9 cellular contexts compared by ENCODE assay signal in the genomic region with DNA sequence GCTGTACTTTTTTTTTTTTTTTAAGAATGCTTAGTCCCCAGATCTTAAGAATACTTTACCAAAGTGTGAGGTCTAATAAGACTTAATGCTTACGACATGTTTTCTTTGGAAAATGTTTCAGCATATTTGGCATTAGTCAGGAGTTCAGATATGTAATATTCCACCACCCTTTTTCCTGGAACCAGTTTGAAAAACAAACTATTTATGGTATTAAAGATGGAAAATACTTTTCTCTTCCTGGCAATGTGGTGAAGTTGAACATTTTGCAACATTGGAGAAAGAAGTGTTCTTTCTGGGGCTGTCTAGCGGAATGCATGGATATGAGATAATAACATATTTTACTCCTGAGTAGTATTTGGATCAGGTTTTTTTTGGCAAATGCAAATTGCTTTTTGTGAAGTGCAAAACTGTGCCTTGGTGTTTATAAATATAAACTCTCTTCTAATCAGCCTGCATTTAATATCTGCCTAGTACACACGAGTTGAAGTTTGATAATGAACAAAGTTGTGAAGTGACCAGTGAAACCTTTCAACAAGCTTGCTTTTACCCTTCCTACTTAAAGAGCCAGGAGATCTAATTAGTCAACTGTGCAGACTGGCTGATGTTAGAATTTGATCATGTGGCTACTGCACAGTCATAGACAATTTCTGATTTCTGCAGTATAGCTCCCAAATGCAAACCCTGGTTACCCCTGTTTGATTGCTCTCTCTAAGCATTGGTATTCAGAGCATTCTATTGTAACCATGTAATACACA. TPM values are rescaled to one million over a fixed set of nuclear protein-coding genes. Genes with fewer than 3 reads are reported as not detected.
DNase-seq lines count a peak whose midpoint lies in the region; ATAC-seq and TF ChIP-seq lines count a peak whose summit lies in the region.
"Had no signal": no experiment of that assay in that cellular context is flagged by ENCODE, and none has a peak within 500 bp of the region (broad histone marks: within the 10 kb centered on the region; RNA-seq: fewer than 3 reads in every experiment).

No MANE protein-coding gene starts in this region.

- H3K36me3 Mint-ChIP-seq in CD8-positive, alpha-beta memory T cell, result peaks cover 7 to 59% (median 10%) of the 10 kb centered on the region in 3 donors
- peaks cover 18% of the 10 kb centered on the region for H3K36me3 Mint-ChIP-seq in activated T-cell treated with anti-CD3 and anti-CD28 coated beads, Interleukin-2, amount 50 U/mL, for 4 hours (ENCODE audit: insufficient read depth)

- WGBS in sigmoid colon, 2 donors, result 62 to 77% methylated on average over 3 of the region's 3 CpGs

- H3K27me3 ChIP-seq in CD8-positive, alpha-beta memory T cell (ENCODE audit: insufficient read depth, low read length, poor library complexity, severe bottlenecking), result no peaks in the 10 kb centered on the region
- H3K27me3 ChIP-seq in RWPE2 (ENCODE audit: insufficient read depth, poor library complexity, severe bottlenecking) (no peaks in the 10 kb centered on the region), sigmoid colon (no peaks in the 10 kb centered on the region)

- H3K4me3 ChIP-seq in CD8-positive, alpha-beta memory T cell (ENCODE audit: low read length), result no peak overlapping the region
- H3K4me3 ChIP-seq in RWPE2 (ENCODE audit: severe bottlenecking) (no peak overlapping the region), sigmoid colon (no peak overlapping the region)

- ATAC-seq in RWPE2 (ENCODE audit: low read depth) (peak; percentile 73), esophagus mucosa (no peak), GM18861 (IDR thresholded peaks at IDR 0.05; ENCODE audit: unreplicated experiment) (no peak)
- ATAC-seq in activated T-cell treated with anti-CD3 and anti-CD28 coated beads, Interleukin-2, amount 50 U/mL, for 4 hours, result no peak

- H3K27me3 Mint-ChIP-seq in CD8-positive, alpha-beta memory T cell, result no peaks in the 10 kb centered on the region
- H3K27me3 Mint-ChIP-seq in activated T-cell treated with anti-CD3 and anti-CD28 coated beads, Interleukin-2, amount 50 U/mL, for 4 hours (ENCODE audit: low read depth), result no peaks in the 10 kb centered on the region

- peak overlapping the region in 5 of 7 donors; percentile 43 to 83 (median 74) for H3K4me3 Mint-ChIP-seq in CD8-positive, alpha-beta memory T cell
- no peak overlapping the region for H3K4me3 Mint-ChIP-seq in activated T-cell treated with anti-CD3 and anti-CD28 coated beads, Interleukin-2, amount 50 U/mL, for 4 hours

- peaks cover 22% of the 10 kb centered on the region for H3K36me3 ChIP-seq in CD8-positive, alpha-beta memory T cell (ENCODE audit: insufficient read depth, low read length)
- H3K36me3 ChIP-seq in RWPE2 (ENCODE audit: low read depth) (peaks cover 17% of the 10 kb centered on the region; the same call in 1 of the 2 replicates), sigmoid colon (peaks cover under 1 to 60% (median 34%) of the 10 kb centered on the region in 4 donors)

- TF ChIP-seq EP300 in sigmoid colon (IDR thresholded peaks at IDR 0.05), result peak; percentile 33 to 93 (median 66)

- no peak for TF ChIP-seq POLR2A in sigmoid colon (IDR thresholded peaks at IDR 0.05)

- no peak for DNase-seq in CD8-positive, alpha-beta memory T cell
- DNase-seq in RWPE2 (ENCODE audit: low spot score), result no peak
- DNase-seq in fibroblast of the conjunctiva (ENCODE audit: low read depth), result peak; percentile 93
- DNase-seq in sigmoid colon, result no peak
- DNase-seq in cerebellum (ENCODE audit: low spot score), result no peak
- DNase-seq in activated T-cell treated with anti-CD3 and anti-CD28 coated beads, Interleukin-2, amount 50 U/mL, for 4 hours, result no peak
- DNase-seq: activated effector memory CD4-positive, alpha-beta T cell treated with anti-CD3 and anti-CD28 coated beads, Interleukin-2, amount 50 U/mL, for 16 hours had no signal

- H3K9me3 ChIP-seq in CD8-positive, alpha-beta memory T cell (ENCODE audit: low read length), result no peaks in the 10 kb centered on the region
- no peaks in the 10 kb centered on the region for H3K9me3 ChIP-seq in RWPE2 (ENCODE audit: severe bottlenecking)
- H3K9me3 ChIP-seq in sigmoid colon, result no peaks in the 10 kb centered on the region

- no peak overlapping the region for H3K27ac ChIP-seq in CD8-positive, alpha-beta memory T cell (ENCODE audit: low read depth, low read length)
- H3K27ac ChIP-seq in RWPE2 (ENCODE audit: poor library complexity, severe bottlenecking) (peak overlapping the region; percentile 58), sigmoid colon (peak overlapping the region; percentile 63 to 87 (median 76))

- H3K27ac Mint-ChIP-seq in CD8-positive, alpha-beta memory T cell, result peak overlapping the region; percentile 66 to 96 (median 89)

- peaks cover 38 to 51% (median 39%) of the 10 kb centered on the region in 3 donors for H3K4me1 Mint-ChIP-seq in CD8-positive, alpha-beta memory T cell
- peaks cover 32% of the 10 kb centered on the region for H3K4me1 Mint-ChIP-seq in activated T-cell treated with anti-CD3 and anti-CD28 coated beads, Interleukin-2, amount 50 U/mL, for 4 hours (ENCODE audit: low read depth)

- H3K9me3 Mint-ChIP-seq in CD8-positive, alpha-beta memory T cell, result no peaks in the 10 kb centered on the region
- H3K9me3 Mint-ChIP-seq in activated T-cell treated with anti-CD3 and anti-CD28 coated beads, Interleukin-2, amount 50 U/mL, for 4 hours, result no peaks in the 10 kb centered on the region

- intact Hi-C loops in sigmoid colon (cut with DNase I), result no loop called here

- CTCF ChIA-PET in CD8-positive, alpha-beta memory T cell (lab: Charles Lee), result interaction anchor here (0.6 to 2.8 kb wide), 4 partner anchors 11 to 210 kb away, joined by 3 to 13 read pairs (median 4); partner anchors contain the start of gene MAP3K8

- no peak for TF ChIP-seq CTCF in RWPE2 (IDR thresholded peaks at IDR 0.05; ENCODE audit: poor library complexity, severe bottlenecking)
- no peak for TF ChIP-seq CTCF in sigmoid colon (IDR thresholded peaks at IDR 0.05)

- POLR2A ChIA-PET in CD8-positive, alpha-beta memory T cell (lab: Charles Lee), result interaction anchor here (0.5 to 2.7 kb wide), 3 partner anchors 18 to 1920 kb away, joined by 5 to 14 read pairs (median 7); partner anchors contain the start of gene MAP3K8

- H3K4me1 ChIP-seq in CD8-positive, alpha-beta memory T cell (ENCODE audit: insufficient read depth, low read length), result peaks cover 41% of the 10 kb centered on the region
- H3K4me1 ChIP-seq in RWPE2 (ENCODE audit: insufficient read depth, poor library complexity, severe bottlenecking) (peaks cover 4% of the 10 kb centered on the region), sigmoid colon (peaks cover 0 to 30% (median 26%) of the 10 kb centered on the region in 4 donors)

RNA-seq across cellular contexts. Expression of gene MAP3K8, which starts 20.9 kb away (rescaled TPM):
- 10 to 100 TPM; 40.3 to 42.6 TPM for total RNA-seq in CD8-positive, alpha-beta memory T cell
- polyA plus RNA-seq in CD8-positive, alpha-beta memory T cell, result 16.4 TPM
- 10 to 100 TPM; 13.6 to 66.5 (median 17.2) TPM for total RNA-seq in sigmoid colon
- polyA plus RNA-seq in sigmoid colon, result 10 to 100 TPM in 1 of 3 donors, 1 to 10 TPM in 2; 6.0 to 17.5 (median 7.2) TPM
- total RNA-seq in cerebellum, result 3.8 TPM
- 22.1 TPM for total RNA-seq in esophagus mucosa
- 10 to 100 TPM; 20.8 to 29.2 (median 21.7) TPM for total RNA-seq in activated T-cell treated with anti-CD3 and anti-CD28 coated beads, Interleukin-2, amount 50 U/mL, for 4 hours
